In genomic region chr10:74854610-74855009, GRCh38 we compare ENCODE assay signal across 10 cellular contexts. TPM values are rescaled to one million over a fixed set of nuclear protein-coding genes. Genes with fewer than 3 reads are reported as not detected.
DNase-seq lines count a peak whose midpoint lies in the region; ATAC-seq and TF ChIP-seq lines count a peak whose summit lies in the region.
"Had no signal": no experiment of that assay in that cellular context is flagged by ENCODE, and none has a peak within 500 bp of the region (broad histone marks: within the 10 kb centered on the region; RNA-seq: fewer than 3 reads in every experiment).

No MANE protein-coding gene starts in this region.

- H3K4me1 ChIP-seq in esophagus squamous epithelium, result peaks cover 18 to 71% (median 45%) of the 10 kb centered on the region in 3 donors

- H3K27me3 ChIP-seq in esophagus squamous epithelium, result no peaks in the 10 kb centered on the region
- H3K27me3 ChIP-seq: MG63 had no signal

- 61 to 66% methylated on average over 4 of the region's 4 CpGs for WGBS in esophagus squamous epithelium, 2 donors

- in situ Hi-C loops in GM13977 (cut with MboI; ENCODE audit: low pct_unique_long_range_greater_than_20kb, low sequenced_read_pairs, unreplicated experiment), result no loop called here

- H3K9me3 ChIP-seq in esophagus squamous epithelium, result no peaks in the 10 kb centered on the region
- H3K9me3 ChIP-seq: MG63 had no signal

- ATAC-seq in left ventricle myocardium superior, result peak; percentile 16

- TF ChIP-seq POLR2A in esophagus squamous epithelium (IDR thresholded peaks at IDR 0.05), result no peak

- no peak overlapping the region for H3K4me3 ChIP-seq in esophagus squamous epithelium
- H3K4me3 ChIP-seq: MG63 had no signal

- intact Hi-C loops in left ventricle myocardium superior (cut with micrococcal nuclease), result no loop called here
- intact Hi-C loops in cardiac septum (cut with DNase I), result no loop called here
- intact Hi-C loops in esophagus squamous epithelium (cut with DNase I), result no loop called here

- no peaks in the 10 kb centered on the region for H3K36me3 ChIP-seq in esophagus squamous epithelium
- H3K36me3 ChIP-seq: MG63 had no signal

- DNase-seq in left ventricle myocardium superior (no peak), cardiac septum (ENCODE audit: low spot score) (no peak), NAMALWA (ENCODE audit: low spot score) (peak; percentile 22), esophagus squamous epithelium (lab: John Stamatoyannopoulos, UW) (no peak), H4 (ENCODE audit: low spot score) (no peak), GM13977 (ENCODE audit: low spot score) (no peak), putamen (ENCODE audit: low spot score) (no peak), cerebellum (ENCODE audit: low spot score) (no peak)
- DNase-seq: MG63, retina had no signal

- H3K27ac ChIP-seq in esophagus squamous epithelium, result peak overlapping the region; percentile 0 to 80 (median 58)

- TF ChIP-seq CTCF in esophagus squamous epithelium (IDR thresholded peaks at IDR 0.05), result no peak
- TF ChIP-seq CTCF in GM13977 (IDR thresholded peaks at IDR 0.05; ENCODE audit: extremely low read depth, insufficient read depth, missing control alignments), result no peak

RNA-seq across cellular contexts. Expression of gene KAT6B, which starts 28.2 kb away (rescaled TPM):
- total RNA-seq in left ventricle myocardium superior, result 47.1 TPM
- 47.5 TPM for total RNA-seq in cardiac septum
- total RNA-seq in esophagus squamous epithelium, result 10 to 100 TPM; 13.1 to 48.8 (median 22.4) TPM
- total RNA-seq in H4 (2014; rRNA removed; shearing (Covaris generic)), result 3.1 and 4.9 TPM in 2 replicates
- 136 TPM for total RNA-seq in cerebellum
